In genomic region chr5:163504091-163504931, GRCh38 we compare ENCODE assay signal across 2 cellular contexts.
A peak's percentile ranks its signal among the peaks of the same experiment; 100 is the strongest.
TF ChIP-seq lines count a peak whose summit lies in the region.

No MANE protein-coding gene starts in this region.

TF ChIP-seq in SK-N-SH, 30 proteins besides CTCF, POLR2A, EP300 and RAD21 (continues in another document):
- TF ChIP-seq RCOR1 (IDR thresholded peaks at IDR 0.05; ENCODE audit: low read length): no peak
- TF ChIP-seq FOXJ3 (CRISPR knock-in tag; IDR thresholded peaks at IDR 0.05): no peak
- 0 out of 2 replicates have a peak, but pooled peaks have one; percentile 7 for TF ChIP-seq TAF1 (IDR thresholded peaks at IDR 0.05; ENCODE audit: borderline replicate concordance, low read depth, low read length)
- no peak for TF ChIP-seq USF2 (IDR thresholded peaks at IDR 0.05; ENCODE audit: borderline replicate concordance, low read depth, low read length)
- TF ChIP-seq REST (IDR thresholded peaks at IDR 0.05; ENCODE audit: low read depth, low read length): no peak; the same call in 1 of the 2 replicates
- no peak for TF ChIP-seq EZH2phosphoT487 (IDR thresholded peaks at IDR 0.05; ENCODE audit: borderline replicate concordance, low read depth)
- no peak for TF ChIP-seq MEF2A (IDR thresholded peaks at IDR 0.05; ENCODE audit: borderline replicate concordance, low read depth)
- no peak for TF ChIP-seq SIN3A (IDR thresholded peaks at IDR 0.05; ENCODE audit: borderline replicate concordance, low read depth, low read length)
- TF ChIP-seq IRF3 (IDR thresholded peaks at IDR 0.05; ENCODE audit: low read depth, low read length): no peak
- TF ChIP-seq USF1 (IDR thresholded peaks at IDR 0.05; ENCODE audit: borderline replicate concordance, low read depth): peak; percentile 48; the same call in 1 of the 2 replicates
- no peak for TF ChIP-seq RFX5 (IDR thresholded peaks at IDR 0.05; ENCODE audit: low read length)
- no peak for TF ChIP-seq ZBTB33 (IDR thresholded peaks at IDR 0.05; ENCODE audit: borderline replicate concordance, low read depth)
- no peak for TF ChIP-seq NFIC (IDR thresholded peaks at IDR 0.05; ENCODE audit: borderline replicate concordance)
- TF ChIP-seq JUND (IDR thresholded peaks at IDR 0.05): no peak
- TF ChIP-seq GATA2 (CRISPR knock-in tag; IDR thresholded peaks at IDR 0.05): no peak
- no peak for TF ChIP-seq MXI1 (IDR thresholded peaks at IDR 0.05; ENCODE audit: low read depth, low read length)
- no peak for TF ChIP-seq TEAD4 (IDR thresholded peaks at IDR 0.05; ENCODE audit: borderline replicate concordance, insufficient read depth)
- no peak for TF ChIP-seq ELF1 (IDR thresholded peaks at IDR 0.05)
- no peak for TF ChIP-seq FOSL2 (IDR thresholded peaks at IDR 0.05; ENCODE audit: borderline replicate concordance, low read depth)
- TF ChIP-seq CHD2 (IDR thresholded peaks at IDR 0.05; ENCODE audit: low read length, partially characterized antibody): no peak
- TF ChIP-seq GABPA (IDR thresholded peaks at IDR 0.05; ENCODE audit: low read depth): no peak
- no peak for TF ChIP-seq FOXM1 (IDR thresholded peaks at IDR 0.05; ENCODE audit: low read depth)
- 0 out of 2 replicates have a peak, but pooled peaks have one; percentile 2 for TF ChIP-seq TCF12 (IDR thresholded peaks at IDR 0.05)
- no peak for TF ChIP-seq YY1 (IDR thresholded peaks at IDR 0.05; ENCODE audit: low read depth)
- no peak; the same call in 1 of the 2 replicates for TF ChIP-seq RXRA (IDR thresholded peaks at IDR 0.05; ENCODE audit: borderline replicate concordance, low read depth)

TF ChIP-seq in GM12878, 131 proteins besides CTCF, POLR2A, EP300 and RAD21 (continues in another document):
- no peak for TF ChIP-seq NFYA (IDR thresholded peaks at IDR 0.05; ENCODE audit: borderline replicate concordance, low read depth, low read length)
- no peak; the same call in 1 of the 2 replicates for TF ChIP-seq PML (IDR thresholded peaks at IDR 0.05; ENCODE audit: low read length)
- no peak for TF ChIP-seq FOXK2 (IDR thresholded peaks at IDR 0.05)
- TF ChIP-seq IKZF2 (IDR thresholded peaks at IDR 0.05): peak; percentile 51 to 61; a peak in 2 of 4 replicates
- no peak for TF ChIP-seq RAD51 (IDR thresholded peaks at IDR 0.05)
- TF ChIP-seq RUNX3 (IDR thresholded peaks at IDR 0.05; ENCODE audit: low read length): peak; percentile 75
- no peak for TF ChIP-seq MEF2A (IDR thresholded peaks at IDR 0.05; ENCODE audit: insufficient read depth, low read depth, low read length)
- TF ChIP-seq ASH2L (IDR thresholded peaks at IDR 0.05; ENCODE audit: borderline replicate concordance, low read depth): no peak
- TF ChIP-seq ZBED1 (IDR thresholded peaks at IDR 0.05; ENCODE audit: borderline replicate concordance): no peak
- peak; percentile 15 to 39; a peak in 1 of 4 replicates for TF ChIP-seq BHLHE40 (IDR thresholded peaks at IDR 0.05; ENCODE audit: borderline replicate concordance in 1 of 2, low read depth in 2 of 2, low read length in 1 of 2)
- no peak for TF ChIP-seq ATF2 (IDR thresholded peaks at IDR 0.05; ENCODE audit: low read length)
- TF ChIP-seq KAT2A (conservative IDR thresholded peaks at IDR 0.05; ENCODE audit: control insufficient read depth, low read depth, low read length): no peak
- no peak for TF ChIP-seq MTA2 (IDR thresholded peaks at IDR 0.05; ENCODE audit: low read depth)
- peak; percentile 33 for TF ChIP-seq SP1 (IDR thresholded peaks at IDR 0.05; ENCODE audit: low read depth, low read length)
- no peak for TF ChIP-seq CBX3 (IDR thresholded peaks at IDR 0.05; ENCODE audit: borderline replicate concordance, low read depth)
- no peak for TF ChIP-seq ZNF622 (IDR thresholded peaks at IDR 0.05)
- TF ChIP-seq POU2F2 (IDR thresholded peaks at IDR 0.05; ENCODE audit: borderline replicate concordance, low read depth, low read length): 0 out of 3 replicates have a peak, but pooled peaks have one; percentile 40
- no peak for TF ChIP-seq SIX5 (IDR thresholded peaks at IDR 0.05; ENCODE audit: low read depth, low read length, severe bottlenecking)
- peak; percentile 28; the same call in 1 of the 2 replicates for TF ChIP-seq ZSCAN29 (IDR thresholded peaks at IDR 0.05)
- no peak for TF ChIP-seq HDAC2 (IDR thresholded peaks at IDR 0.05)
- TF ChIP-seq EED (IDR thresholded peaks at IDR 0.05; ENCODE audit: low read depth): 0 out of 2 replicates have a peak, but pooled peaks have one; percentile 23
- no peak for TF ChIP-seq PAX5 (IDR thresholded peaks at IDR 0.05; ENCODE audit: borderline replicate concordance, low read depth, low read length)
- TF ChIP-seq USF2 (IDR thresholded peaks at IDR 0.05; ENCODE audit: borderline replicate concordance, low read depth, low read length): no peak
- 0 out of 2 replicates have a peak, but pooled peaks have one; percentile 19 for TF ChIP-seq ZBTB40 (IDR thresholded peaks at IDR 0.05; ENCODE audit: borderline replicate concordance)
- 0 out of 2 replicates have a peak, but pooled peaks have one; percentile 6 for TF ChIP-seq NFIC (IDR thresholded peaks at IDR 0.05; ENCODE audit: low read depth, low read length)
- no peak for TF ChIP-seq TARDBP (IDR thresholded peaks at IDR 0.05; ENCODE audit: borderline replicate concordance)
- peak; percentile 64 for TF ChIP-seq IKZF1 (conservative IDR thresholded peaks at IDR 0.05)
- no peak for TF ChIP-seq ZNF24 (IDR thresholded peaks at IDR 0.05)
- no peak for TF ChIP-seq CHD1 (IDR thresholded peaks at IDR 0.05; ENCODE audit: low read depth, low read length)
- peak; percentile 39; the same call in 1 of the 2 replicates for TF ChIP-seq RELB (IDR thresholded peaks at IDR 0.05; ENCODE audit: low read depth)
- 0 out of 2 replicates have a peak, but pooled peaks have one; percentile 36 for TF ChIP-seq LARP7 (IDR thresholded peaks at IDR 0.05)
- 0 out of 2 replicates have a peak, but pooled peaks have one; percentile 35 for TF ChIP-seq MLLT1 (IDR thresholded peaks at IDR 0.05)
- TF ChIP-seq PRDM15 (CRISPR knock-in tag; IDR thresholded peaks at IDR 0.05): no peak
- no peak for TF ChIP-seq BCLAF1 (IDR thresholded peaks at IDR 0.05)
